ENCODE assay signal across 10 cellular contexts in the genomic region with DNA sequence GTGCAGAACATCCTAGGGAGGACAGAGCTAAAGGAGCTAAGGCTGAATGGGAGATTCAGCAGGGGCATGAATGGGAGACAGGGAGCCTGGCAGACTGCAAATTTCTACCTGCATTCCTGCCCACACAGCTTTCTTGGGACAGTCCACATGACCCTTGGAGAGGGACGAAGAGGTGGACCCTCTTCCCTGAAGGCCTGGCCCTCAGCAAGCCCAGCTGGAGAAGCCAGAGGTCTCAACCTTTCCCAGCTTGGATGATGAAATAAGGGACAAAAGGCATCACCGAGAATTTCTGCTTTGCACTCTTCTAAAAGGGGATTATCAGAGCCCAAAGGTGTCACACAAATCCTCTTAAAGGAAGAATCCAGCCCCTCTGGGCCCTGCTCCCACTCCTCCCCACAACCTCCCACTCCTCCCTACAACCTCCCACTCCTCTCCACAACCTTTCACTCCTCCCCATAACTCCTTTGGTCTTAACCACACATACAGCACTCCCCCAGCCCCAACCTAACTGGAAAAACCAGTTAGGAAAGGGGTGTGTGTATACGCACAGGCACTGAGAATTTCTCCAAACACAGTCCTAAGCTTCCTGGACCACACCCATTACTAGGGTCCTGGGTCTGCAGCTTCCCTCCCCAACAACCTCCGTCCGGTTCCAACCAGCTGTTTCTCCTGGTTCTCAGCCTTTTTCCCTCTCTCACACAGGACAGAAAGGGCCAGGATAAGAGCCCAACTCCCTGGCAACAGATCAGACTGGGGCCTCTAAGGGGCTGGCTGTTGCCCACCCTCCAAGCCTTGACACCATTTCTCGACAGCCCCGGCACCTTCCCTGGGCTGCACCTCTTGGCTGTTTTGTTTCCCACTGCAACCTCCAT. TPM values are rescaled to one million over a fixed set of nuclear protein-coding genes. Genes with fewer than 3 reads are reported as not detected.
A peak's percentile ranks its signal among the peaks of the same experiment; 100 is the strongest.
DNase-seq lines count a peak whose midpoint lies in the region; ATAC-seq and TF ChIP-seq lines count a peak whose summit lies in the region.
"Had no signal": no experiment of that assay in that cellular context is flagged by ENCODE, and none has a peak within 500 bp of the region (broad histone marks: within the 10 kb centered on the region; RNA-seq: fewer than 3 reads in every experiment).

No MANE protein-coding gene starts in this region.

- no peaks in the 10 kb centered on the region for H3K9me3 ChIP-seq in Peyer's patch
- no peaks in the 10 kb centered on the region for H3K9me3 ChIP-seq in hepatocyte (ENCODE audit: low read depth)
- no peaks in the 10 kb centered on the region for H3K9me3 ChIP-seq in sigmoid colon

- H3K4me3 ChIP-seq in Peyer's patch (no peak overlapping the region), hepatocyte (no peak overlapping the region), sigmoid colon (no peak overlapping the region)

- H2AFZ ChIP-seq in hepatocyte: no peak overlapping the region

- peaks cover 7% of the 10 kb centered on the region for H3K79me2 ChIP-seq in hepatocyte

- peaks cover 0 to 13% (median 0%) of the 10 kb centered on the region in 3 donors for H3K36me3 ChIP-seq in Peyer's patch
- no peaks in the 10 kb centered on the region for H3K36me3 ChIP-seq in hepatocyte (replicated peaks; ENCODE audit: insufficient read depth, low read depth)
- peaks cover 8 to 36% (median 17%) of the 10 kb centered on the region in 4 donors for H3K36me3 ChIP-seq in sigmoid colon

- peaks cover 0 to 81% (median 4%) of the 10 kb centered on the region in 4 donors for H3K4me1 ChIP-seq in Peyer's patch
- peaks cover 79% of the 10 kb centered on the region for H3K4me1 ChIP-seq in hepatocyte (ENCODE audit: insufficient read depth)
- H3K4me1 ChIP-seq in sigmoid colon: peaks cover 0 to 90% (median 89%) of the 10 kb centered on the region in 4 donors

- H4K20me1 ChIP-seq in hepatocyte (ENCODE audit: insufficient read depth, poor library complexity, severe bottlenecking): no peaks in the 10 kb centered on the region

- peaks cover 6% of the 10 kb centered on the region for H3K4me1 Mint-ChIP-seq in activated T-helper 17 cell treated with anti-CD3 and anti-CD28 coated beads, Interleukin-2, amount 50 U/mL, for 72 hours

- 47% methylated on average over 6 of the region's 7 CpGs for WGBS in hepatocyte (ENCODE audit: low lambda C conversion rate, missing lambda C conversion rate)
- 29 to 52% methylated on average over 6 to 7 of the region's 7 CpGs for WGBS in sigmoid colon, 2 donors

- H3K27ac Mint-ChIP-seq in activated T-helper 17 cell treated with anti-CD3 and anti-CD28 coated beads, Interleukin-2, amount 50 U/mL, for 72 hours: no peak overlapping the region

- no peaks in the 10 kb centered on the region for H3K27me3 ChIP-seq in Peyer's patch
- no peaks in the 10 kb centered on the region for H3K27me3 ChIP-seq in hepatocyte
- no peaks in the 10 kb centered on the region for H3K27me3 ChIP-seq in sigmoid colon

- no peak for ATAC-seq in activated T-helper 17 cell treated with anti-CD3 and anti-CD28 coated beads, Interleukin-2, amount 50 U/mL, for 72 hours (replicated peaks)
- no peak for ATAC-seq in GM18867 (IDR thresholded peaks at IDR 0.05; ENCODE audit: unreplicated experiment)

- H3K9me3 Mint-ChIP-seq in activated T-helper 17 cell treated with anti-CD3 and anti-CD28 coated beads, Interleukin-2, amount 50 U/mL, for 72 hours: no peaks in the 10 kb centered on the region

- peaks cover 3% of the 10 kb centered on the region for H3K27me3 Mint-ChIP-seq in activated T-helper 17 cell treated with anti-CD3 and anti-CD28 coated beads, Interleukin-2, amount 50 U/mL, for 72 hours

- intact Hi-C loops in sigmoid colon (cut with DNase I): no loop called here

- DNase-seq in ELF-1 (ENCODE audit: low read depth, low spot score): peak; percentile 94
- DNase-seq in Peyer's patch: no peak
- peak; percentile 55 for DNase-seq in hepatocyte (ENCODE audit: low spot score)
- DNase-seq in sigmoid colon: no peak
- DNase-seq in H4 (ENCODE audit: low spot score): no peak
- no peak for DNase-seq in activated CD4-positive, CD25-positive, alpha-beta regulatory T cell (lab: John Stamatoyannopoulos, UW)
- DNase-seq: dermis blood vessel endothelial cell had no signal

- no peak for TF ChIP-seq POLR2A in Peyer's patch (IDR thresholded peaks at IDR 0.05)
- no peak for TF ChIP-seq POLR2A in sigmoid colon (IDR thresholded peaks at IDR 0.05)

- peak overlapping the region; percentile 58 to 86 (median 70) for H3K27ac ChIP-seq in Peyer's patch
- H3K27ac ChIP-seq in hepatocyte: peak overlapping the region; percentile 98
- peak overlapping the region; percentile 90 to 98 (median 96) for H3K27ac ChIP-seq in sigmoid colon
- H3K27ac ChIP-seq: KMS-11 had no signal

- no peaks in the 10 kb centered on the region for H3K36me3 Mint-ChIP-seq in activated T-helper 17 cell treated with anti-CD3 and anti-CD28 coated beads, Interleukin-2, amount 50 U/mL, for 72 hours (ENCODE audit: low read depth)

- no peaks in the 10 kb centered on the region for H3K9me2 ChIP-seq in hepatocyte (replicated peaks; ENCODE audit: insufficient read depth)

- TF ChIP-seq CTCF in Peyer's patch (IDR thresholded peaks at IDR 0.05) (no peak), hepatocyte (IDR thresholded peaks at IDR 0.05; ENCODE audit: poor library complexity) (no peak), sigmoid colon (IDR thresholded peaks at IDR 0.05) (no peak)

- no peak for TF ChIP-seq EP300 in sigmoid colon (IDR thresholded peaks at IDR 0.05)

- H3K4me2 ChIP-seq in hepatocyte: peak overlapping the region; percentile 21
- H3K4me2 ChIP-seq: KMS-11 had no signal

- no peak overlapping the region for H3K4me3 Mint-ChIP-seq in activated T-helper 17 cell treated with anti-CD3 and anti-CD28 coated beads, Interleukin-2, amount 50 U/mL, for 72 hours

RNA-seq across cellular contexts. Expression of gene RPL27A, which starts 38.5 kb away (rescaled TPM):
- total RNA-seq in Peyer's patch: 100 to 1,000 TPM; 476 to 923 (median 619) TPM
- total RNA-seq in hepatocyte: 818 and 854 TPM in 2 replicates
- 803 and 849 TPM in 2 replicates for polyA plus RNA-seq in hepatocyte
- 1,000 to 10,000 TPM; 1,472 to 2,262 (median 1,872) TPM for total RNA-seq in sigmoid colon
- polyA plus RNA-seq in sigmoid colon: 1,000 to 10,000 TPM; 3,631 to 4,200 (median 4,078) TPM
- total RNA-seq in H4 (2014; rRNA removed; shearing (Covaris generic)): 1,580 and 1,699 TPM in 2 replicates
- total RNA-seq in activated T-helper 17 cell treated with anti-CD3 and anti-CD28 coated beads, Interleukin-2, amount 50 U/mL, for 72 hours: 1,000 to 10,000 TPM; 1,241 to 1,415 TPM

RNA-seq across cellular contexts. Expression of gene TRIM66, which starts 38.6 kb away (rescaled TPM):
- total RNA-seq in Peyer's patch (10 to 100 TPM; 12.1 to 34.2 (median 19.8) TPM), hepatocyte (1.2 and 4.7 TPM in 2 replicates), sigmoid colon (10 to 100 TPM in 2 of 4 donors, 1 to 10 TPM in 2; 1.8 to 24.4 (median 10.2) TPM)
- polyA plus RNA-seq in hepatocyte (1.4 and 2.1 TPM in 2 replicates), sigmoid colon (1 to 10 TPM in 2 of 3 donors, under 1 TPM in 1; 0.60 to 4.9 (median 2.3) TPM)
- total RNA-seq in H4 (2014; rRNA removed; shearing (Covaris generic)): 1.8 and 3.4 TPM in 2 replicates
- total RNA-seq in activated T-helper 17 cell treated with anti-CD3 and anti-CD28 coated beads, Interleukin-2, amount 50 U/mL, for 72 hours: 10 to 100 TPM; 15.2 to 19.9 TPM

Comparison
In these comparisons a context has a peak if more than half of its experiments do, and no peak if none do; other contexts are left out.
1. DNase-seq: peak in ELF-1 (single experiment) and hepatocyte (single experiment); none in Peyer's patch (0 of 3), sigmoid colon (single experiment), H4 (single experiment) and activated CD4-positive, CD25-positive, alpha-beta regulatory T cell (0 of 4).
2. Peak in every context shown above with its lines, with median percentiles within 50 percentile points of each other: H3K27ac ChIP-seq.